Comparison of ENCODE assay signal across 1 cellular context in the genomic region with DNA sequence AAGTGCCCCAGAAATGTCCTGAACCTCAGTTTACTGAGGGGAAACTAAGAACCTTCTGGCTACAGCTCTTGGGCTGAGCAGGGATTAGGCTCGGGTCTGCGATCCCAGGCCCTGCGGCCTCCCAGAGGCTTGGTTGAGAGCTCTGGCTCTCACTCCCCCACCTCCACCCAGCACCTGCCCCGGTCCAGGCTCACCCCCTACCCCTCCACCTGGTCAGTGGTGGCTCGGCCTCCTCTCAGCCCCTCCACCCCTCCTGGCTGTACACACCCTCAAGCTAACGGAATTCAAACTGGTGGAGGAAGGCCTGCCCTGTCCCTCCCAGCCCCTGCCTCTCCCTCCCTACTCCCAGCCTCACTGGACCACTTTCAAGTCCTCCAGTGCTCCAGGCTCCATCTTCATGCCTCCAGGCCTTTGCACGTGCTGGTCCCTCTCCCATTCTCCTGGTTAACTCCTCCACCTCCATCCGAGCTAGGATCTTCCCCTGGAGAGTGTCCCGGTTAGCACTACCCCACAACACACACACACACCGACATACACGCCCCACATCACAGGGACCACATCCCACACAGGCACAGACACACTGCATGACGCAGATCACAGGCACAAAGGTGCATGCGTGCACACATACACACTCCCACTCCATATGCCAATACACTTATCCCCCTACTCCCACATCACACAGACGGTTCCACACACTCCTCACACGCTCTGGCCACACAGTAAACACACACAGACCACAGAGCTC.
TF ChIP-seq lines count a peak whose summit lies in the region.

No MANE protein-coding gene starts in this region.

TF ChIP-seq in GM23338, 12 proteins besides CTCF, POLR2A, EP300 and RAD21 (continued from another document):
- TF ChIP-seq EZH2 (IDR thresholded peaks at IDR 0.05; ENCODE audit: low read depth, unreplicated experiment): no peak
